In genomic region chr12:53461059-53461458, GRCh38 we compare ENCODE assay signal across 1 cellular context.
TF ChIP-seq lines count a peak whose summit lies in the region.

No MANE protein-coding gene starts in this region.

TF ChIP-seq in A549, 52 proteins besides CTCF, POLR2A, EP300 and RAD21 (continued from another document):
- TF ChIP-seq, protein P1, sequence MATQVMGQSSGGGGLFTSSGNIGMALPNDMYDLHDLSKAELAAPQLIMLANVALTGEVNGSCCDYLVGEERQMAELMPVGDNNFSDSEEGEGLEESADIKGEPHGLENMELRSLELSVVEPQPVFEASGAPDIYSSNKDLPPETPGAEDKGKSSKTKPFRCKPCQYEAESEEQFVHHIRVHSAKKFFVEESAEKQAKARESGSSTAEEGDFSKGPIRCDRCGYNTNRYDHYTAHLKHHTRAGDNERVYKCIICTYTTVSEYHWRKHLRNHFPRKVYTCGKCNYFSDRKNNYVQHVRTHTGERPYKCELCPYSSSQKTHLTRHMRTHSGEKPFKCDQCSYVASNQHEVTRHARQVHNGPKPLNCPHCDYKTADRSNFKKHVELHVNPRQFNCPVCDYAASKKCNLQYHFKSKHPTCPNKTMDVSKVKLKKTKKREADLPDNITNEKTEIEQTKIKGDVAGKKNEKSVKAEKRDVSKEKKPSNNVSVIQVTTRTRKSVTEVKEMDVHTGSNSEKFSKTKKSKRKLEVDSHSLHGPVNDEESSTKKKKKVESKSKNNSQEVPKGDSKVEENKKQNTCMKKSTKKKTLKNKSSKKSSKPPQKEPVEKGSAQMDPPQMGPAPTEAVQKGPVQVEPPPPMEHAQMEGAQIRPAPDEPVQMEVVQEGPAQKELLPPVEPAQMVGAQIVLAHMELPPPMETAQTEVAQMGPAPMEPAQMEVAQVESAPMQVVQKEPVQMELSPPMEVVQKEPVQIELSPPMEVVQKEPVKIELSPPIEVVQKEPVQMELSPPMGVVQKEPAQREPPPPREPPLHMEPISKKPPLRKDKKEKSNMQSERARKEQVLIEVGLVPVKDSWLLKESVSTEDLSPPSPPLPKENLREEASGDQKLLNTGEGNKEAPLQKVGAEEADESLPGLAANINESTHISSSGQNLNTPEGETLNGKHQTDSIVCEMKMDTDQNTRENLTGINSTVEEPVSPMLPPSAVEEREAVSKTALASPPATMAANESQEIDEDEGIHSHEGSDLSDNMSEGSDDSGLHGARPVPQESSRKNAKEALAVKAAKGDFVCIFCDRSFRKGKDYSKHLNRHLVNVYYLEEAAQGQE (IDR thresholded peaks at IDR 0.05): no peak
- TF ChIP-seq PBX3 (IDR thresholded peaks at IDR 0.05): no peak
- 0 out of 5 replicates have a peak, but pooled peaks of 1 of the 2 experiments have one; percentile 27 for TF ChIP-seq JUN (IDR thresholded peaks at IDR 0.05)
- no peak for TF ChIP-seq NR3C1 (IDR thresholded peaks at IDR 0.05)
- TF ChIP-seq FOSB (CRISPR knock-in tag; IDR thresholded peaks at IDR 0.05): no peak
- 0 out of 2 replicates have a peak, but pooled peaks have one; percentile 20 for TF ChIP-seq POLR2AphosphoS2 (conservative IDR thresholded peaks at IDR 0.05; ENCODE audit: low read length)
- TF ChIP-seq, protein P2, sequence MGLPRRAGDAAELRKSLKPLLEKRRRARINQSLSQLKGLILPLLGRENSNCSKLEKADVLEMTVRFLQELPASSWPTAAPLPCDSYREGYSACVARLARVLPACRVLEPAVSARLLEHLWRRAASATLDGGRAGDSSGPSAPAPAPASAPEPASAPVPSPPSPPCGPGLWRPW (IDR thresholded peaks at IDR 0.05): no peak
